ENCODE assay signal across 17 cellular contexts in genomic region chr4:121226362-121226761, GRCh38.
DNase-seq lines count a peak whose midpoint lies in the region; ATAC-seq, FAIRE-seq and TF ChIP-seq lines count a peak whose summit lies in the region.
"Had no signal": no experiment of that assay in that cellular context is flagged by ENCODE, and none has a peak within 500 bp of the region (broad histone marks: within the 10 kb centered on the region; RNA-seq: fewer than 3 reads in every experiment).

No MANE protein-coding gene starts in this region.

- H3K4me1 ChIP-seq in H1 (replicated peaks in 1 of 4; ENCODE audit: control insufficient read depth in 3 of 4, insufficient read depth in 4 of 4, low read length in 3 of 4): peaks cover 0 to 2% (median 0%) of the 10 kb centered on the region in 4 experiments; a peak in 1 of 7 replicates
- H3K4me1 ChIP-seq in osteoblast (ENCODE audit: insufficient read depth, low read length): no peaks in the 10 kb centered on the region
- H3K4me1 ChIP-seq: pancreas, tibial artery had no signal

- no peak for DNase-seq in stimulated activated naive CD8-positive, alpha-beta T cell treated with anti-CD3 and anti-CD28 coated beads, Interleukin-15, Interleukin-2, amounts not matched to agents 100 U/mL and 50 U/mL, for 24 hours
- no peak for DNase-seq in activated CD4-positive, alpha-beta memory T cell treated with anti-CD3 and anti-CD28 coated beads for 36 hours
- DNase-seq in H1 (ENCODE audit: low read depth in 1 of 2, low spot score in 2 of 2) (no peak), GM03348 (ENCODE audit: low spot score) (no peak), D341Med (ENCODE audit: low spot score) (no peak), osteoblast (ENCODE audit: insufficient read length, low spot score, missing footprints) (no peak)
- DNase-seq: activated CD8-positive, alpha-beta memory T cell treated with anti-CD3 and anti-CD28 coated beads, Interleukin-2, amount 50 U/mL, for 48 hours; left colon; NCI-H2107; NCI-H748 treated with DMSO at 0.1 percent for 48 hours; pancreas; stimulated activated CD4-positive, alpha-beta T cell treated with anti-CD3 and anti-CD28 coated beads, Interleukin-4, amount 100 ng/mL, for 24 hours; tibial artery had no signal

- H3K36me3 ChIP-seq in H1 (ENCODE audit: control insufficient read depth in 2 of 4, insufficient read depth in 4 of 4, low read length in 3 of 4): no peaks in the 10 kb centered on the region
- H3K36me3 ChIP-seq in osteoblast (ENCODE audit: insufficient read depth, low read length): no peaks in the 10 kb centered on the region
- H3K36me3 ChIP-seq: pancreas, tibial artery had no signal

- no peak overlapping the region for H4K91ac ChIP-seq in H1 (replicated peaks; ENCODE audit: insufficient read length, low read length)

- no peak overlapping the region for H3K4ac ChIP-seq in H1 (replicated peaks; ENCODE audit: insufficient read length, low read depth, low read length)

- H4K5ac ChIP-seq in H1 (ENCODE audit: insufficient read length, low read depth, low read length): no peak overlapping the region

- WGBS in H1 (ENCODE audit: extremely low coverage in 1 of 2, insufficient coverage in 1 of 2, insufficient read length in 1 of 2, insufficient replicate concordance in 2 of 2, low coverage in 1 of 2, low lambda C conversion rate in 2 of 2, missing lambda C conversion rate in 1 of 2), 2 experiments: 74% methylated on average over 4 of the region's 4 CpGs; no CpG with 5 or more reads in 1 of the 2 experiments

- TF ChIP-seq POLR2A in H1 (IDR thresholded peaks at IDR 0.05; ENCODE audit: control extremely low read depth in 1 of 2, low read depth in 2 of 2, low read length in 2 of 2): no peak

- no peak overlapping the region for H2AFZ ChIP-seq in H1 (ENCODE audit: low read length)
- no peak overlapping the region for H2AFZ ChIP-seq in osteoblast (ENCODE audit: low read length)

- H3K79me2 ChIP-seq in H1 (ENCODE audit: control insufficient read depth in 1 of 2, insufficient read depth in 2 of 2, low read length in 2 of 2): no peaks in the 10 kb centered on the region
- no peaks in the 10 kb centered on the region for H3K79me2 ChIP-seq in osteoblast (ENCODE audit: insufficient read depth, low read length)

- H3K4me3 Mint-ChIP-seq in stimulated activated naive CD8-positive, alpha-beta T cell treated with anti-CD3 and anti-CD28 coated beads, Interleukin-15, Interleukin-2, amounts not matched to agents 100 ng/mL and 50 ng/mL, for 24 hours: peak overlapping the region; percentile 66
- H3K4me3 Mint-ChIP-seq in activated CD4-positive, alpha-beta memory T cell treated with anti-CD3 and anti-CD28 coated beads for 36 hours: peak overlapping the region; percentile 72

- no peak overlapping the region for H3K56ac ChIP-seq in H1 (replicated peaks; ENCODE audit: insufficient read length, low read depth, low read length)

- H3K14ac ChIP-seq in H1 (ENCODE audit: insufficient read length): no peak overlapping the region

- no peaks in the 10 kb centered on the region for H3K36me3 Mint-ChIP-seq in stimulated activated naive CD8-positive, alpha-beta T cell treated with anti-CD3 and anti-CD28 coated beads, Interleukin-15, Interleukin-2, amounts not matched to agents 100 ng/mL and 50 ng/mL, for 24 hours (ENCODE audit: low read depth)
- H3K36me3 Mint-ChIP-seq in activated CD4-positive, alpha-beta memory T cell treated with anti-CD3 and anti-CD28 coated beads for 36 hours: no peaks in the 10 kb centered on the region
- H3K36me3 Mint-ChIP-seq: IgD-negative memory B cell had no signal

- no peak overlapping the region for H2BK20ac ChIP-seq in H1 (ENCODE audit: low read length)

- H3K23me2 ChIP-seq in H1 (ENCODE audit: low read depth, low read length): no peaks in the 10 kb centered on the region

- no peak for TF ChIP-seq RAD21 in H1 (IDR thresholded peaks at IDR 0.05 in 1 of 2, conservative IDR thresholded peaks at IDR 0.05 in 1 of 2; ENCODE audit: low read depth in 2 of 2, low read length in 2 of 2)

- no peak overlapping the region for H3K27ac ChIP-seq in H1 (ENCODE audit: low read depth, low read length)
- H3K27ac ChIP-seq in osteoblast (ENCODE audit: low read depth, low read length): no peak overlapping the region
- H3K27ac ChIP-seq: pancreas, tibial artery had no signal

- TF ChIP-seq CTCF in H1 (IDR thresholded peaks at IDR 0.05; ENCODE audit: control extremely low read depth in 1 of 3, insufficient read depth in 1 of 3, low read depth in 1 of 3, low read length in 3 of 3): no peak
- no peak for TF ChIP-seq CTCF in osteoblast (IDR thresholded peaks at IDR 0.05; ENCODE audit: extremely low read depth, low read depth, low read length)

- no peak overlapping the region for H2BK12ac ChIP-seq in H1 (ENCODE audit: low read depth, low read length)

- H3K9me3 ChIP-seq in H1 (ENCODE audit: insufficient read depth in 2 of 2, low read depth in 1 of 2, low read length in 1 of 2) (no peaks in the 10 kb centered on the region), osteoblast (ENCODE audit: low read depth, low read length) (no peaks in the 10 kb centered on the region)
- H3K9me3 ChIP-seq: pancreas, tibial artery had no signal

- CTCF ChIA-PET in activated CD4-positive, alpha-beta memory T cell treated with anti-CD3 and anti-CD28 coated beads for 36 hours (lab: Charles Lee): interaction anchor here (0.6 to 2.4 kb wide), 2 partner anchors 25 to 81 kb away, joined by 5 to 11 read pairs; no protein-coding TSS in a partner anchor
- CTCF ChIA-PET in H1 (lab: Charles Lee; ENCODE audit: partially characterized antibody): interaction anchor here (0.6 to 2.5 kb wide), 3 partner anchors 23 to 36 kb away, joined by 3 to 13 read pairs (median 7); no protein-coding TSS in a partner anchor

- no peak overlapping the region for H3K23ac ChIP-seq in H1 (ENCODE audit: insufficient read length)

- no peak overlapping the region for H3K9ac ChIP-seq in H1 (replicated peaks in 1 of 4; ENCODE audit: extremely low read depth in 1 of 4, low read depth in 3 of 4, low read length in 3 of 4)

- H4K20me1 ChIP-seq in H1 (replicated peaks in 1 of 2; ENCODE audit: control insufficient read depth in 1 of 2, insufficient read depth in 2 of 2, low read length in 2 of 2) (no peaks in the 10 kb centered on the region), osteoblast (ENCODE audit: insufficient read depth, low read length) (no peaks in the 10 kb centered on the region)

- no peaks in the 10 kb centered on the region for H3K27me3 Mint-ChIP-seq in stimulated activated naive CD8-positive, alpha-beta T cell treated with anti-CD3 and anti-CD28 coated beads, Interleukin-15, Interleukin-2, amounts not matched to agents 100 ng/mL and 50 ng/mL, for 24 hours
- H3K27me3 Mint-ChIP-seq in activated CD4-positive, alpha-beta memory T cell treated with anti-CD3 and anti-CD28 coated beads for 36 hours: no peaks in the 10 kb centered on the region
- H3K27me3 Mint-ChIP-seq: IgD-negative memory B cell had no signal

- no peak for TF ChIP-seq EP300 in H1 (IDR thresholded peaks at IDR 0.05; ENCODE audit: borderline replicate concordance in 1 of 2, low read depth in 2 of 2, low read length in 2 of 2)

- POLR2A ChIA-PET in activated CD4-positive, alpha-beta memory T cell treated with anti-CD3 and anti-CD28 coated beads for 36 hours (lab: Charles Lee): no interaction called here
- POLR2A ChIA-PET in H1 (lab: Charles Lee; ENCODE audit: partially characterized antibody): no interaction called here

- no peak overlapping the region for H3K4me2 ChIP-seq in H1 (ENCODE audit: insufficient read depth in 1 of 2, low read depth in 2 of 2, low read length in 2 of 2)
- H3K4me2 ChIP-seq in osteoblast (ENCODE audit: insufficient read depth, low read length): no peak overlapping the region

- no peak overlapping the region for H2BK15ac ChIP-seq in H1 (ENCODE audit: low read length)

- H3K79me1 ChIP-seq in H1 (ENCODE audit: low read depth, low read length): no peaks in the 10 kb centered on the region

- ATAC-seq in stimulated activated naive CD8-positive, alpha-beta T cell treated with anti-CD3 and anti-CD28 coated beads, Interleukin-15, Interleukin-2, amounts not matched to agents 100 U/mL and 50 U/mL, for 24 hours: no peak
- ATAC-seq in HG03460 (IDR thresholded peaks at IDR 0.05; ENCODE audit: unreplicated experiment): no peak
- ATAC-seq: left colon, pancreas had no signal

- H3K4me3 ChIP-seq in H1 (ENCODE audit: extremely low read depth in 1 of 4, insufficient read depth in 2 of 4, low read depth in 3 of 4, low read length in 4 of 4): no peak overlapping the region
- no peak overlapping the region for H3K4me3 ChIP-seq in osteoblast (ENCODE audit: insufficient read depth, low read length)
- H3K4me3 ChIP-seq: pancreas, tibial artery had no signal

- H3K27ac Mint-ChIP-seq in stimulated activated naive CD8-positive, alpha-beta T cell treated with anti-CD3 and anti-CD28 coated beads, Interleukin-15, Interleukin-2, amounts not matched to agents 100 ng/mL and 50 ng/mL, for 24 hours: peak overlapping the region; percentile 53
- peak overlapping the region; percentile 86 for H3K27ac Mint-ChIP-seq in activated CD4-positive, alpha-beta memory T cell treated with anti-CD3 and anti-CD28 coated beads for 36 hours

- H3K18ac ChIP-seq in H1 (ENCODE audit: extremely low read depth, low read length): no peak overlapping the region

- H2AK5ac ChIP-seq in H1 (ENCODE audit: low read depth, low read length): no peak overlapping the region

- H3K9me3 Mint-ChIP-seq in stimulated activated naive CD8-positive, alpha-beta T cell treated with anti-CD3 and anti-CD28 coated beads, Interleukin-15, Interleukin-2, amounts not matched to agents 100 ng/mL and 50 ng/mL, for 24 hours: peaks cover 10% of the 10 kb centered on the region
- no peaks in the 10 kb centered on the region for H3K9me3 Mint-ChIP-seq in activated CD4-positive, alpha-beta memory T cell treated with anti-CD3 and anti-CD28 coated beads for 36 hours
- H3K9me3 Mint-ChIP-seq: IgD-negative memory B cell had no signal

- no peak overlapping the region for H2BK5ac ChIP-seq in H1 (ENCODE audit: low read depth, low read length)

- H4K8ac ChIP-seq in H1 (ENCODE audit: extremely low read depth, insufficient read depth, low read length): no peak overlapping the region

- FAIRE-seq in H1 (lab: Jason Lieb, UNC): peak; percentile 19
- FAIRE-seq: pancreas, RCC 7860 had no signal

- H3K27me3 ChIP-seq in H1 (replicated peaks in 1 of 4; ENCODE audit: control insufficient read depth in 3 of 4, extremely low read depth in 1 of 4, insufficient read depth in 3 of 4, low read length in 3 of 4): peaks cover 0 to 1% (median 0%) of the 10 kb centered on the region in 4 experiments; a peak in 1 of 7 replicates
- peaks cover 4% of the 10 kb centered on the region for H3K27me3 ChIP-seq in osteoblast (ENCODE audit: insufficient read depth, low read length)
- H3K27me3 ChIP-seq: pancreas, tibial artery had no signal

- no peak overlapping the region for H2BK120ac ChIP-seq in H1 (replicated peaks; ENCODE audit: low read depth, low read length)

- intact Hi-C loops in activated CD4-positive, alpha-beta memory T cell treated with anti-CD3 and anti-CD28 coated beads for 36 hours (cut with micrococcal nuclease): no loop called here

- H3K4me1 Mint-ChIP-seq in stimulated activated naive CD8-positive, alpha-beta T cell treated with anti-CD3 and anti-CD28 coated beads, Interleukin-15, Interleukin-2, amounts not matched to agents 100 ng/mL and 50 ng/mL, for 24 hours (ENCODE audit: low read depth): peaks cover 48% of the 10 kb centered on the region
- peaks cover 65% of the 10 kb centered on the region for H3K4me1 Mint-ChIP-seq in activated CD4-positive, alpha-beta memory T cell treated with anti-CD3 and anti-CD28 coated beads for 36 hours (ENCODE audit: low read depth)
